In the genomic region with DNA sequence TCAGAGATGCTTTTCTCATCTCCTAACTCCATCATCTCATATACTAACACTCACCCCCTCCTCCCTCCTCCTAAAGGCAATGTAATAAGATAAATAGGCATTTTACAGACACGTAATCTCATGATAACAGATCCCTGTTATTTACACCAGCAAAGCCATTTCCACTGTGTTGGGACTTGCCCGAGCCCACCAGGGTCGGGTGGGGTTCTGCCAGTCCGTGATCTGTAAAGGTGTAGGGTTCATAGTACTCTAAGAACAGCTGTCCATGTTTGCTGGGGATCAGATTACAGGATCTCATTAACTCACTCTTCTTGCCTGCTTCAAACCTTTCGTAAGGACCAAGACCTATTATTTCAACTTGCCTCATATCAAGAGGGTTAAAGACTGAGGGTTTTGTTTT, we compare ENCODE assay signal across 18 cellular contexts.
DNase-seq lines count a peak whose midpoint lies in the region; ATAC-seq and TF ChIP-seq lines count a peak whose summit lies in the region.
"Had no signal": no experiment of that assay in that cellular context is flagged by ENCODE, and none has a peak within 500 bp of the region (broad histone marks: within the 10 kb centered on the region; RNA-seq: fewer than 3 reads in every experiment).

No MANE protein-coding gene starts in this region.

- peaks cover 8% of the 10 kb centered on the region for H3K36me3 Mint-ChIP-seq in GM23338 (ENCODE audit: low read depth)

- no peak overlapping the region for H3K4me2 ChIP-seq in GM23338

- H3K9me3 ChIP-seq in aorta (ENCODE audit: control insufficient read depth, low read length): peaks cover 1% of the 10 kb centered on the region

- peaks cover 21% of the 10 kb centered on the region for H3K9me3 Mint-ChIP-seq in GM23338

- H3K79me2 ChIP-seq in GM23338 (replicated peaks; ENCODE audit: insufficient read depth): no peaks in the 10 kb centered on the region

- H3K27ac ChIP-seq in GM23338 (ENCODE audit: low read depth) (no peak overlapping the region), aorta (ENCODE audit: low read depth in 1 of 2, low read length in 2 of 2) (no peak overlapping the region)
- H3K27ac ChIP-seq: skin epidermis, upper lobe of left lung had no signal

- DNase-seq in GM23338 (ENCODE audit: low spot score) (peak; percentile 8), NCI-H187 (lab: John Stamatoyannopoulos, UW) (peak; percentile 73 to 80), NCI-H524 (lab: John Stamatoyannopoulos, UW) (peak; percentile 92 to 96), epithelial cell of esophagus (ENCODE audit: low read depth) (peak; percentile 6), AG20443 (ENCODE audit: low spot score) (no peak), aorta (no peak)
- DNase-seq: activated naive CD4-positive, alpha-beta T cell treated with anti-CD3 and anti-CD28 coated beads, Interleukin-2, amount 50 U/mL, for 16 hours; HFFc6; hippocampal formation; KG1; left cardiac atrium; upper lobe of left lung had no signal

- 76 to 81% methylated on average over 5 of the region's 5 CpGs for WGBS in aorta, 2 donors

- H3K4me1 ChIP-seq in GM23338 (ENCODE audit: insufficient read depth) (no peaks in the 10 kb centered on the region), aorta (ENCODE audit: control insufficient read depth in 1 of 2, insufficient read depth in 2 of 2, low read length in 2 of 2) (no peaks in the 10 kb centered on the region)
- H3K4me1 ChIP-seq: upper lobe of left lung had no signal

- no peak overlapping the region for H3K27ac Mint-ChIP-seq in GM23338
- H3K27ac Mint-ChIP-seq: B cell; brain; HFFc6; stimulated activated memory B cell treated with anti-CD40 and anti-IgM and Interleukin-4, amounts not matched to agents 10 μg/mL and 1 μg/mL and 100 μg/mL, for 72 hours had no signal

- H3K4me3 ChIP-seq in GM23338 (no peak overlapping the region), epithelial cell of esophagus (ENCODE audit: low read length) (no peak overlapping the region), aorta (ENCODE audit: low read length in 2 of 2) (no peak overlapping the region)
- H3K4me3 ChIP-seq: skin epidermis, upper lobe of left lung had no signal

- no peaks in the 10 kb centered on the region for H3K27me3 ChIP-seq in GM23338 (ENCODE audit: insufficient read depth)
- H3K27me3 ChIP-seq in aorta (ENCODE audit: control insufficient read depth in 1 of 2, insufficient read depth in 2 of 2, low read length in 1 of 2): no peaks in the 10 kb centered on the region
- H3K27me3 ChIP-seq: upper lobe of left lung had no signal

- intact Hi-C loops in aorta (cut with DNase I): no loop called here

- H3K4me3 Mint-ChIP-seq in GM23338: no peak overlapping the region
- H3K4me3 Mint-ChIP-seq: B cell; brain; HFFc6; stimulated activated memory B cell treated with anti-CD40 and anti-IgM and Interleukin-4, amounts not matched to agents 10 μg/mL and 1 μg/mL and 100 μg/mL, for 72 hours had no signal

- peaks cover 4% of the 10 kb centered on the region for H3K27me3 Mint-ChIP-seq in GM23338 (ENCODE audit: insufficient read depth, low read depth, poor library complexity)

- H4K20me1 ChIP-seq in GM23338 (replicated peaks; ENCODE audit: insufficient read depth): no peaks in the 10 kb centered on the region

- ATAC-seq in GM23338 (peak; percentile 32; the same call in 1 of the 3 replicates), GM21786 (IDR thresholded peaks at IDR 0.05; ENCODE audit: unreplicated experiment) (no peak), GM21381 (IDR thresholded peaks at IDR 0.05; ENCODE audit: unreplicated experiment) (no peak), aorta (ENCODE audit: low FRiP score) (no peak)
- ATAC-seq: left cardiac atrium; stimulated activated memory B cell treated with anti-CD40 and anti-IgM and Interleukin-4, amounts not matched to agents 10 μg/mL and 1 μg/mL and 100 μg/mL, for 72 hours had no signal

- H3K9me2 ChIP-seq in GM23338 (ENCODE audit: insufficient read depth): peaks cover 4% of the 10 kb centered on the region; the same call in 1 of the 2 replicates

- TF ChIP-seq CTCF in GM23338 (conservative IDR thresholded peaks at IDR 0.05; ENCODE audit: low read depth in 2 of 2) (no peak), epithelial cell of esophagus (IDR thresholded peaks at IDR 0.05; ENCODE audit: insufficient read depth, low read depth, low read length, missing control alignments) (no peak)

- H3K36me3 ChIP-seq in GM23338 (ENCODE audit: insufficient read depth) (no peaks in the 10 kb centered on the region), aorta (ENCODE audit: control insufficient read depth in 1 of 2, insufficient read depth in 2 of 2, low read length in 1 of 2) (no peaks in the 10 kb centered on the region)
- H3K36me3 ChIP-seq: upper lobe of left lung had no signal

- no peak overlapping the region for H2AFZ ChIP-seq in GM23338

- no peaks in the 10 kb centered on the region for H3F3A ChIP-seq in GM23338 (replicated peaks; ENCODE audit: low read depth)

- H3K4me1 Mint-ChIP-seq in GM23338: peaks cover 5% of the 10 kb centered on the region
- H3K4me1 Mint-ChIP-seq: B cell; brain; stimulated activated memory B cell treated with anti-CD40 and anti-IgM and Interleukin-4, amounts not matched to agents 10 μg/mL and 1 μg/mL and 100 μg/mL, for 72 hours had no signal

TF ChIP-seq in GM23338, 12 proteins besides CTCF, POLR2A, EP300 and RAD21 (continues in another document):
- TF ChIP-seq STAT1 (IDR thresholded peaks at IDR 0.05; ENCODE audit: unreplicated experiment): no peak
- no peak for TF ChIP-seq EZH2 (IDR thresholded peaks at IDR 0.05; ENCODE audit: low read depth, unreplicated experiment)
- TF ChIP-seq, protein P1, sequence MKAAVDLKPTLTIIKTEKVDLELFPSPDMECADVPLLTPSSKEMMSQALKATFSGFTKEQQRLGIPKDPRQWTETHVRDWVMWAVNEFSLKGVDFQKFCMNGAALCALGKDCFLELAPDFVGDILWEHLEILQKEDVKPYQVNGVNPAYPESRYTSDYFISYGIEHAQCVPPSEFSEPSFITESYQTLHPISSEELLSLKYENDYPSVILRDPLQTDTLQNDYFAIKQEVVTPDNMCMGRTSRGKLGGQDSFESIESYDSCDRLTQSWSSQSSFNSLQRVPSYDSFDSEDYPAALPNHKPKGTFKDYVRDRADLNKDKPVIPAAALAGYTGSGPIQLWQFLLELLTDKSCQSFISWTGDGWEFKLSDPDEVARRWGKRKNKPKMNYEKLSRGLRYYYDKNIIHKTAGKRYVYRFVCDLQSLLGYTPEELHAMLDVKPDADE (IDR thresholded peaks at IDR 0.05): no peak
- TF ChIP-seq POLR2AphosphoS5 (IDR thresholded peaks at IDR 0.05; ENCODE audit: low read depth): no peak
- TF ChIP-seq ZNF114 (CRISPR knock-in tag; IDR thresholded peaks at IDR 0.05): no peak
- no peak for TF ChIP-seq NANOG (IDR thresholded peaks at IDR 0.05; ENCODE audit: borderline replicate concordance)
- TF ChIP-seq JUNB (IDR thresholded peaks at IDR 0.05; ENCODE audit: unreplicated experiment): no peak
- TF ChIP-seq, protein P2, sequence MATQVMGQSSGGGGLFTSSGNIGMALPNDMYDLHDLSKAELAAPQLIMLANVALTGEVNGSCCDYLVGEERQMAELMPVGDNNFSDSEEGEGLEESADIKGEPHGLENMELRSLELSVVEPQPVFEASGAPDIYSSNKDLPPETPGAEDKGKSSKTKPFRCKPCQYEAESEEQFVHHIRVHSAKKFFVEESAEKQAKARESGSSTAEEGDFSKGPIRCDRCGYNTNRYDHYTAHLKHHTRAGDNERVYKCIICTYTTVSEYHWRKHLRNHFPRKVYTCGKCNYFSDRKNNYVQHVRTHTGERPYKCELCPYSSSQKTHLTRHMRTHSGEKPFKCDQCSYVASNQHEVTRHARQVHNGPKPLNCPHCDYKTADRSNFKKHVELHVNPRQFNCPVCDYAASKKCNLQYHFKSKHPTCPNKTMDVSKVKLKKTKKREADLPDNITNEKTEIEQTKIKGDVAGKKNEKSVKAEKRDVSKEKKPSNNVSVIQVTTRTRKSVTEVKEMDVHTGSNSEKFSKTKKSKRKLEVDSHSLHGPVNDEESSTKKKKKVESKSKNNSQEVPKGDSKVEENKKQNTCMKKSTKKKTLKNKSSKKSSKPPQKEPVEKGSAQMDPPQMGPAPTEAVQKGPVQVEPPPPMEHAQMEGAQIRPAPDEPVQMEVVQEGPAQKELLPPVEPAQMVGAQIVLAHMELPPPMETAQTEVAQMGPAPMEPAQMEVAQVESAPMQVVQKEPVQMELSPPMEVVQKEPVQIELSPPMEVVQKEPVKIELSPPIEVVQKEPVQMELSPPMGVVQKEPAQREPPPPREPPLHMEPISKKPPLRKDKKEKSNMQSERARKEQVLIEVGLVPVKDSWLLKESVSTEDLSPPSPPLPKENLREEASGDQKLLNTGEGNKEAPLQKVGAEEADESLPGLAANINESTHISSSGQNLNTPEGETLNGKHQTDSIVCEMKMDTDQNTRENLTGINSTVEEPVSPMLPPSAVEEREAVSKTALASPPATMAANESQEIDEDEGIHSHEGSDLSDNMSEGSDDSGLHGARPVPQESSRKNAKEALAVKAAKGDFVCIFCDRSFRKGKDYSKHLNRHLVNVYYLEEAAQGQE (IDR thresholded peaks at IDR 0.05; ENCODE audit: unreplicated experiment): no peak
- no peak for TF ChIP-seq EZH2phosphoT487 (IDR thresholded peaks at IDR 0.05; ENCODE audit: unreplicated experiment)

Comparison
In these comparisons a context has a peak if more than half of its experiments do, and no peak if none do; other contexts are left out.
1. DNase-seq: peak in GM23338 (single experiment), NCI-H187 (2 of 2), NCI-H524 (2 of 2) and epithelial cell of esophagus (single experiment); none in AG20443 (single experiment) and aorta (0 of 2).